ENCODE assay signal across 1 cellular context in the genomic region with DNA sequence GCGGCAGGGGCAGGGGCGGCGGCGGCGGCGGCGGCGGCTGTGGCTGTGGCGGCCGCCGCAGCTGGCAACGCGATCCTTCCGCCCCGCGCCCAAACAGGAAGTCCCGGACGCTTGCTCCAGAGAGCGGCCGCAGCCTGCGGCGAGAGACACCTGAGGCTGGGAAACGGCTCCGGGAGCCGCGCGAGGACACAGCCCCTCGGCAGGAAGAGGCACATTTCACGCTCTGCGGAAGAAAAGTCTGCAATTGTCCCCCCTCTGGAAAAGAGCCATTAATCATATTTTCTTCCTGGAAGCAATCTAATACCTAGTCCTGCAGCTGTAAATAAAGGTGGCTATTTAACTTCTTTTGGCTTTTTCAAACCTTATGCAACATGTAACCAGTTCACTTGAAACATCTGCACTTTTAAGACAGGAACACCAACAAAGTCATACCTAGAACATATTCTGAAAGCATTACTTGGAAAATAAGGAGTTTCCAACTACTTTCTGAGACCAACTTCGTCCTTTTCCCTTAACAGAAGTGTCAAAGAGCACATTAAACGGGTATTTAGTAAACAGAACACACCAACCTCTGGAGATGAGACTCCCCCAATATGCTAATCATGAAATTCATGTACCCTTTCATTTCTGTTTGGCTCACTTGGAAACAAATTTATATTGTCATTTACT.
TF ChIP-seq lines count a peak whose summit lies in the region.

No MANE protein-coding gene starts in this region.

TF ChIP-seq in HepG2, 621 proteins besides CTCF, POLR2A, EP300 and RAD21 (continued from another document and continues in another):
- TF ChIP-seq SNAPC4 (CRISPR knock-in tag; IDR thresholded peaks at IDR 0.05) (no peak), KAT7 (CRISPR knock-in tag; IDR thresholded peaks at IDR 0.05; ENCODE audit: borderline replicate concordance) (no peak), ZIK1 (CRISPR knock-in tag; IDR thresholded peaks at IDR 0.05; ENCODE audit: borderline replicate concordance, low read depth) (peak; percentile 8; the same call in 1 of the 2 replicates), KDM2A (CRISPR knock-in tag; IDR thresholded peaks at IDR 0.05; ENCODE audit: borderline replicate concordance, low read depth) (0 out of 2 replicates have a peak, but pooled peaks have one; percentile 1), CERS6 (CRISPR knock-in tag; IDR thresholded peaks at IDR 0.05) (no peak), ATF6 (CRISPR knock-in tag; conservative IDR thresholded peaks at IDR 0.05) (no peak), ELF1 (CRISPR knock-in tag; IDR thresholded peaks at IDR 0.05) (peak; percentile 78), ZNF468 (CRISPR knock-in tag; IDR thresholded peaks at IDR 0.05) (no peak), ZMYM2 (CRISPR knock-in tag; IDR thresholded peaks at IDR 0.05) (no peak), PRMT3 (CRISPR knock-in tag; IDR thresholded peaks at IDR 0.05; ENCODE audit: borderline replicate concordance, low read depth) (peak; percentile 16; the same call in 1 of the 2 replicates), SOX5 (CRISPR knock-in tag; IDR thresholded peaks at IDR 0.05; ENCODE audit: borderline replicate concordance) (no peak), SATB2 (CRISPR knock-in tag; IDR thresholded peaks at IDR 0.05) (no peak), ZNF879 (CRISPR knock-in tag; IDR thresholded peaks at IDR 0.05) (no peak), ZNF644 (CRISPR knock-in tag; IDR thresholded peaks at IDR 0.05; ENCODE audit: low read depth) (no peak), ZBTB8A (CRISPR knock-in tag; IDR thresholded peaks at IDR 0.05; ENCODE audit: borderline replicate concordance, low read depth) (no peak), HBP1 (CRISPR knock-in tag; IDR thresholded peaks at IDR 0.05; ENCODE audit: low read depth) (peak; percentile 82; the same call in 1 of the 2 replicates), ZNF318 (CRISPR knock-in tag; IDR thresholded peaks at IDR 0.05) (no peak), TFE3 (CRISPR knock-in tag; IDR thresholded peaks at IDR 0.05) (no peak), FOXJ3 (CRISPR knock-in tag; IDR thresholded peaks at IDR 0.05; ENCODE audit: borderline replicate concordance) (no peak), ZNF747 (CRISPR knock-in tag; IDR thresholded peaks at IDR 0.05; ENCODE audit: borderline replicate concordance) (0 out of 2 replicates have a peak, but pooled peaks have one; percentile 47)
- TF ChIP-seq, protein P1, sequence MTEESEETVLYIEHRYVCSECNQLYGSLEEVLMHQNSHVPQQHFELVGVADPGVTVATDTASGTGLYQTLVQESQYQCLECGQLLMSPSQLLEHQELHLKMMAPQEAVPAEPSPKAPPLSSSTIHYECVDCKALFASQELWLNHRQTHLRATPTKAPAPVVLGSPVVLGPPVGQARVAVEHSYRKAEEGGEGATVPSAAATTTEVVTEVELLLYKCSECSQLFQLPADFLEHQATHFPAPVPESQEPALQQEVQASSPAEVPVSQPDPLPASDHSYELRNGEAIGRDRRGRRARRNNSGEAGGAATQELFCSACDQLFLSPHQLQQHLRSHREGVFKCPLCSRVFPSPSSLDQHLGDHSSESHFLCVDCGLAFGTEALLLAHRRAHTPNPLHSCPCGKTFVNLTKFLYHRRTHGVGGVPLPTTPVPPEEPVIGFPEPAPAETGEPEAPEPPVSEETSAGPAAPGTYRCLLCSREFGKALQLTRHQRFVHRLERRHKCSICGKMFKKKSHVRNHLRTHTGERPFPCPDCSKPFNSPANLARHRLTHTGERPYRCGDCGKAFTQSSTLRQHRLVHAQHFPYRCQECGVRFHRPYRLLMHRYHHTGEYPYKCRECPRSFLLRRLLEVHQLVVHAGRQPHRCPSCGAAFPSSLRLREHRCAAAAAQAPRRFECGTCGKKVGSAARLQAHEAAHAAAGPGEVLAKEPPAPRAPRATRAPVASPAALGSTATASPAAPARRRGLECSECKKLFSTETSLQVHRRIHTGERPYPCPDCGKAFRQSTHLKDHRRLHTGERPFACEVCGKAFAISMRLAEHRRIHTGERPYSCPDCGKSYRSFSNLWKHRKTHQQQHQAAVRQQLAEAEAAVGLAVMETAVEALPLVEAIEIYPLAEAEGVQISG (CRISPR knock-in tag; IDR thresholded peaks at IDR 0.05): peak; percentile 49; the same call in 1 of the 2 replicates
- TF ChIP-seq, protein P2, sequence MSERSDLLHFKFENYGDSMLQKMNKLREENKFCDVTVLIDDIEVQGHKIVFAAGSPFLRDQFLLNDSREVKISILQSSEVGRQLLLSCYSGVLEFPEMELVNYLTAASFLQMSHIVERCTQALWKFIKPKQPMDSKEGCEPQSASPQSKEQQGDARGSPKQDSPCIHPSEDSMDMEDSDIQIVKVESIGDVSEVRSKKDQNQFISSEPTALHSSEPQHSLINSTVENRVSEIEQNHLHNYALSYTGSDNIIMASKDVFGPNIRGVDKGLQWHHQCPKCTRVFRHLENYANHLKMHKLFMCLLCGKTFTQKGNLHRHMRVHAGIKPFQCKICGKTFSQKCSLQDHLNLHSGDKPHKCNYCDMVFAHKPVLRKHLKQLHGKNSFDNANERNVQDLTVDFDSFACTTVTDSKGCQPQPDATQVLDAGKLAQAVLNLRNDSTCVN (CRISPR knock-in tag; IDR thresholded peaks at IDR 0.05; ENCODE audit: borderline replicate concordance): no peak
